ENCODE assay signal across 1 cellular context in genomic region chr10:62095341-62096071, GRCh38.
TF ChIP-seq lines count a peak whose summit lies in the region.

No MANE protein-coding gene starts in this region.

TF ChIP-seq in HepG2, 621 proteins besides CTCF, POLR2A, EP300 and RAD21 (continued from another document and continues in another):
- TF ChIP-seq ZGPAT (CRISPR knock-in tag; IDR thresholded peaks at IDR 0.05), result peak; percentile 91
- TF ChIP-seq ZNF772 (CRISPR knock-in tag; IDR thresholded peaks at IDR 0.05), result no peak
- TF ChIP-seq ASH2L (IDR thresholded peaks at IDR 0.05; ENCODE audit: insufficient read length, low read depth, low read length), result peak; percentile 97
- TF ChIP-seq RCOR2 (CRISPR knock-in tag; IDR thresholded peaks at IDR 0.05), result peak; percentile 66; the same call in 1 of the 2 replicates
- TF ChIP-seq ZMYM3 (CRISPR knock-in tag; IDR thresholded peaks at IDR 0.05), result no peak
- no peak for TF ChIP-seq FUBP1 (CRISPR knock-in tag; IDR thresholded peaks at IDR 0.05; ENCODE audit: borderline replicate concordance)
- TF ChIP-seq HBP1 (CRISPR knock-in tag; IDR thresholded peaks at IDR 0.05; ENCODE audit: low read depth), result 0 out of 2 replicates have a peak, but pooled peaks have one; percentile 2
- TF ChIP-seq HNF1A (IDR thresholded peaks at IDR 0.05; ENCODE audit: low read depth), result peak; percentile 53; the same call in 1 of the 2 replicates
- TF ChIP-seq HNF1A (CRISPR knock-in tag; IDR thresholded peaks at IDR 0.05; ENCODE audit: borderline replicate concordance), result no peak
- TF ChIP-seq PBX3 (CRISPR knock-in tag; IDR thresholded peaks at IDR 0.05; ENCODE audit: borderline replicate concordance), result no peak
- peak in 1 of 2 experiments; percentile 86; a peak in 1 of 4 replicates for TF ChIP-seq KLF16 (CRISPR knock-in tag; IDR thresholded peaks at IDR 0.05)
- peak; percentile 66 for TF ChIP-seq MED1 (CRISPR knock-in tag; IDR thresholded peaks at IDR 0.05)
- TF ChIP-seq ARID3A (IDR thresholded peaks at IDR 0.05; ENCODE audit: low read depth, low read length), result peak; percentile 68
- peak; percentile 84 for TF ChIP-seq CEBPG (CRISPR knock-in tag; IDR thresholded peaks at IDR 0.05)
- no peak; the same call in 1 of the 2 replicates for TF ChIP-seq CHD4 (IDR thresholded peaks at IDR 0.05; ENCODE audit: borderline replicate concordance, low read length)
- peak; percentile 63; the same call in 1 of the 2 replicates for TF ChIP-seq NR2F2 (IDR thresholded peaks at IDR 0.05; ENCODE audit: borderline replicate concordance, low read depth)
- peak; percentile 72 for TF ChIP-seq SMAD3 (CRISPR knock-in tag; IDR thresholded peaks at IDR 0.05)
- no peak for TF ChIP-seq SRY (CRISPR knock-in tag; IDR thresholded peaks at IDR 0.05)
- TF ChIP-seq BCL6 (CRISPR knock-in tag; IDR thresholded peaks at IDR 0.05), result peak; percentile 76
- no peak for TF ChIP-seq ZNF530 (CRISPR knock-in tag; IDR thresholded peaks at IDR 0.05; ENCODE audit: low read depth)
- 0 out of 2 replicates have a peak, but pooled peaks have one; percentile 25 for TF ChIP-seq KMT2B (CRISPR knock-in tag; IDR thresholded peaks at IDR 0.05)
- 0 out of 2 replicates have a peak, but pooled peaks have one; percentile 40 for TF ChIP-seq NR2C2 (CRISPR knock-in tag; IDR thresholded peaks at IDR 0.05; ENCODE audit: borderline replicate concordance)
- 0 out of 2 replicates have a peak, but pooled peaks have one; percentile 23 for TF ChIP-seq KDM1A (CRISPR knock-in tag; IDR thresholded peaks at IDR 0.05)
- peak; percentile 81 for TF ChIP-seq FOXJ3 (CRISPR knock-in tag; IDR thresholded peaks at IDR 0.05; ENCODE audit: borderline replicate concordance)
- TF ChIP-seq ZNF710 (CRISPR knock-in tag; IDR thresholded peaks at IDR 0.05; ENCODE audit: borderline replicate concordance), result peak; percentile 42; the same call in 1 of the 2 replicates
- peak; percentile 76 for TF ChIP-seq HNF4A (CRISPR knock-in tag; IDR thresholded peaks at IDR 0.05)
- peak; percentile 36; the same call in 1 of the 2 replicates for TF ChIP-seq ZNF362 (CRISPR knock-in tag; IDR thresholded peaks at IDR 0.05; ENCODE audit: borderline replicate concordance)
- no peak for TF ChIP-seq NR3C1 (CRISPR knock-in tag; IDR thresholded peaks at IDR 0.05)
- 0 out of 2 replicates have a peak, but pooled peaks have one; percentile 46 for TF ChIP-seq MIXL1 (CRISPR knock-in tag; IDR thresholded peaks at IDR 0.05)
- TF ChIP-seq HOMEZ (CRISPR knock-in tag; IDR thresholded peaks at IDR 0.05; ENCODE audit: low read depth), result peak; percentile 51
- TF ChIP-seq ONECUT2 (CRISPR knock-in tag; IDR thresholded peaks at IDR 0.05), result peak; percentile 84
- 0 out of 2 replicates have a peak, but pooled peaks have one; percentile 38 for TF ChIP-seq ZBTB25 (CRISPR knock-in tag; IDR thresholded peaks at IDR 0.05)
- 0 out of 2 replicates have a peak, but pooled peaks have one; percentile 51 for TF ChIP-seq NCOA1 (CRISPR knock-in tag; IDR thresholded peaks at IDR 0.05)
